In the genomic region with DNA sequence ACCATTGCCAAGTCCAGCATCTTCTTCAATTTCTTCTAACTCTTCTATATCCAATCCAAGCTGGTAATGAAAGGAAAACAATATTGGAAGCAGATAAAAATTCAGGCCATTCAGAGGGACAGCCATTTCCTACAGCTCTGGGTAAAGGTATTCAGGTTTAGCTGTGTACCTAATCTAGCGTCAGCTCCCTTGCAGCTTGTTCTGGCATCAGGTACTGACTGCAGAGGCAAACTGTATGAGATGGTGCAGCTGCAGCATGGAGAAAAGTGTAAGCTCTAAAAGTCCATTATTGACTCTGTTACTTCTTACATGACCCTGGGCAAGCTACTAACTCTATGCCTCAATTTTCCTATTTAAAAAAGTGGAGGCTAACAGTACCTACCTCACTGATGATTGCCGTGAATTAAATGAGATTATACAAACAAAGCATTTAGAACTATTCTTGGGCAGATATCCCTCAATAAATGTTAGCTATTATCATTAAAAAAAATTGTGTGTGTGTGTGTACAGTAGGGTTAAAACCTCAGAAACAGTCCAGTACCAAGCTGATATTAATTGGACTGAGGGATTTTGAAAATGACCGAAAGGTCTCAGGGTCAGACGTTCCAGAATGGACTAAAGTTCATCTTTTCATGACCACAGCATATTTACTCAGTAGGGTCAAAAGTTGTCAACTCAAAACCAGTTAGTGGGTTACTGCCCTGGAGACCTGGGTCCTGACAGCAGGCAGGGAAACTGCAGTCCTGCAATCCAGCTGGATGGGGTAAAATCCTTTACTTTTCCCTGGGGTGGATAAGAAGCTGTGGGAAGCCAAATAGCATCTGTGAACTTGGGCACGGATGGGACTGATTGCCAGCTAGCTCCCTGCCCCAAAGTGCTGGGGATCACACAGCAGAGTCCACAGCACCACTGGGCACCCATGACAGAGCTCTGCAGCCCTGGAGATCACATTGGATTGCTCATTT, we compare ENCODE assay signal across 19 cellular contexts.
"Had no signal": no experiment of that assay in that cellular context is flagged by ENCODE, and none has a peak within 500 bp of the region (broad histone marks: within the 10 kb centered on the region; RNA-seq: fewer than 3 reads in every experiment).

No MANE protein-coding gene starts in this region.

- H3K4me2 ChIP-seq: PC-9 had no signal

- H2AFZ ChIP-seq: PC-9 had no signal

- H3K27ac ChIP-seq: PC-9, SK-N-MC, VCaP had no signal

- ATAC-seq: activated CD4-positive, alpha-beta T cell treated with anti-CD3 and anti-CD28 coated beads for 36 hours; activated CD8-positive, alpha-beta T cell treated with anti-CD3 and anti-CD28 coated beads for 36 hours; K562; Right ventricle myocardium inferior had no signal

- DNase-seq: activated CD4-positive, alpha-beta T cell treated with anti-CD3 and anti-CD28 coated beads for 36 hours; activated CD8-positive, alpha-beta memory T cell treated with anti-CD3 and anti-CD28 coated beads, Interleukin-2, amount 50 U/mL, for 4 hours; activated CD8-positive, alpha-beta T cell treated with anti-CD3 and anti-CD28 coated beads for 36 hours; activated naive CD4-positive, alpha-beta T cell treated with anti-CD3 and anti-CD28 coated beads, Interleukin-2, amount 50 U/mL, for 16 hours; activated naive CD8-positive, alpha-beta T cell treated with anti-CD3 and anti-CD28 coated beads, Interleukin-2, amount 10 ng/mL, durations not matched to agents 7 days and 5 days; aorta; Karpas-422; NCI-H1105 treated with DMSO at 0.1 percent for 48 hours; NCI-H1436 treated with DMSO at 0.1 percent for 48 hours; NCI-H187; NCI-H2081; NCI-H446; NCI-H524; PC-9; T-helper 1 cell had no signal

- H3K4me3 ChIP-seq: K562, PC-9, SK-N-MC had no signal
